8 cellular contexts compared by ENCODE assay signal in genomic region chr16:71645450-71645849, GRCh38. TPM values are rescaled to one million over a fixed set of nuclear protein-coding genes. Genes with fewer than 3 reads are reported as not detected.
A peak's percentile ranks its signal among the peaks of the same experiment; 100 is the strongest.
DNase-seq lines count a peak whose midpoint lies in the region; ATAC-seq and TF ChIP-seq lines count a peak whose summit lies in the region.

No MANE protein-coding gene starts in this region.

- H3K27ac Mint-ChIP-seq in CD8-positive, alpha-beta T cell = no peak overlapping the region

- H2AK5ac ChIP-seq in neuronal stem cell (ENCODE audit: low read depth, low read length) = no peak overlapping the region

- H2BK15ac ChIP-seq in neuronal stem cell (ENCODE audit: low read length) = no peak overlapping the region

- no CpG with 5 or more reads among the region's 4 CpGs for WGBS in neuronal stem cell (ENCODE audit: extremely low coverage in 2 of 2, insufficient read length in 2 of 2, insufficient replicate concordance in 1 of 2), 2 donors
- WGBS in testis, 2 donors = 83 to 92% methylated on average over 4 of the region's 4 CpGs

- H2AFZ ChIP-seq in PC-9 (no peak overlapping the region), neuronal stem cell (ENCODE audit: low read length) (no peak overlapping the region)

- no peak overlapping the region for H3K4me3 Mint-ChIP-seq in CD8-positive, alpha-beta T cell

- BruUV-seq in PC-9 (replicated peaks; lab: Mats Ljungman, UMichigan) = no TSS peak

- H3K4me3 ChIP-seq in CD8-positive, alpha-beta T cell (ENCODE audit: low read depth, low read length) = no peak overlapping the region
- no peak overlapping the region for H3K4me3 ChIP-seq in PC-9
- no peak overlapping the region for H3K4me3 ChIP-seq in fibroblast of villous mesenchyme (ENCODE audit: low read depth, low read length)
- no peak overlapping the region for H3K4me3 ChIP-seq in neuronal stem cell (ENCODE audit: low read length in 2 of 2)
- H3K4me3 ChIP-seq in testis = no peak overlapping the region

- H3K79me1 ChIP-seq in neuronal stem cell (ENCODE audit: low read depth, low read length) = no peaks in the 10 kb centered on the region

- POLR2A ChIA-PET in CD8-positive, alpha-beta T cell (lab: Charles Lee) = no interaction called here
- POLR2A ChIA-PET in PC-9 (lab: Charles Lee; ENCODE audit: unreplicated experiment) = no interaction called here

- H3K27ac ChIP-seq in CD8-positive, alpha-beta T cell (ENCODE audit: low read depth, low read length) = no peak overlapping the region
- H3K27ac ChIP-seq in PC-9 = no peak overlapping the region
- H3K27ac ChIP-seq in neuronal stem cell (replicated peaks; ENCODE audit: low read length) = no peak overlapping the region
- no peak overlapping the region for H3K27ac ChIP-seq in testis

- no peak overlapping the region for H3K14ac ChIP-seq in neuronal stem cell (ENCODE audit: low read length)

- H4K20me1 ChIP-seq in PC-9 (ENCODE audit: insufficient read depth) = no peaks in the 10 kb centered on the region

- H3K79me2 ChIP-seq in PC-9 (ENCODE audit: low read depth) = no peaks in the 10 kb centered on the region

- no peak for TF ChIP-seq POLR2A in testis (IDR thresholded peaks at IDR 0.05)

- H4K91ac ChIP-seq in neuronal stem cell (ENCODE audit: low read depth, low read length, poor library complexity) = no peak overlapping the region

- no peak overlapping the region for H3K23ac ChIP-seq in neuronal stem cell (ENCODE audit: low read depth, low read length, poor library complexity)

- H4K8ac ChIP-seq in neuronal stem cell (ENCODE audit: low read depth, low read length) = no peak overlapping the region

- H3F3A ChIP-seq in PC-9 (ENCODE audit: insufficient read depth, low read depth) = peaks cover 5% of the 10 kb centered on the region; the same call in 1 of the 2 replicates

- H3K27me3 Mint-ChIP-seq in CD8-positive, alpha-beta T cell (ENCODE audit: low read depth) = no peaks in the 10 kb centered on the region

- H3K9me3 Mint-ChIP-seq in CD8-positive, alpha-beta T cell = no peaks in the 10 kb centered on the region

- no peaks in the 10 kb centered on the region for H3K4me1 Mint-ChIP-seq in CD8-positive, alpha-beta T cell (ENCODE audit: low read depth)

- no peaks in the 10 kb centered on the region for H3K9me3 ChIP-seq in CD8-positive, alpha-beta T cell (ENCODE audit: low read length)
- H3K9me3 ChIP-seq in PC-9 (ENCODE audit: insufficient read depth, low read depth) (no peaks in the 10 kb centered on the region), neuronal stem cell (replicated peaks in 1 of 2; ENCODE audit: control insufficient read depth in 2 of 2, insufficient read depth in 1 of 2, low read depth in 1 of 2, low read length in 2 of 2) (no peaks in the 10 kb centered on the region), testis (no peaks in the 10 kb centered on the region)

- CTCF ChIA-PET in CD8-positive, alpha-beta T cell (lab: Charles Lee) = interaction anchor here (1.8 kb wide), 1 partner anchor 34 kb away, joined by 5 read pairs; no protein-coding TSS in a partner anchor
- CTCF ChIA-PET in PC-9 (lab: Charles Lee) = no interaction called here

- no peak overlapping the region for H3K4ac ChIP-seq in neuronal stem cell (ENCODE audit: low read length)

- H2BK5ac ChIP-seq in neuronal stem cell (ENCODE audit: low read length) = no peak overlapping the region

- DNase-seq in CD8-positive, alpha-beta T cell = no peak
- DNase-seq in H4 (ENCODE audit: low spot score) (peak; percentile 33), PC-9 (no peak), fibroblast of villous mesenchyme (ENCODE audit: low read depth) (peak; percentile 28), neuronal stem cell (ENCODE audit: low spot score) (no peak), NCI-H774 (lab: John Stamatoyannopoulos, UW) (no peak), testis (no peak)

- intact Hi-C loops in CD8-positive, alpha-beta T cell (cut with DNase I, micrococcal nuclease) = no loop called here
- intact Hi-C loops in PC-9 (cut with micrococcal nuclease; ENCODE audit: unreplicated experiment) (loop anchor here (1.0 kb wide), 1 partner anchor 32 kb away; no protein-coding TSS in a partner anchor), testis (cut with DNase I; ENCODE audit: low total_unique reads) (no loop called here)

- H3K4me1 ChIP-seq in CD8-positive, alpha-beta T cell (ENCODE audit: insufficient read depth, low read length) = no peaks in the 10 kb centered on the region
- 0 out of 2 replicates have a peak, but pooled peaks cover 6% of the 10 kb centered on the region for H3K4me1 ChIP-seq in PC-9 (replicated peaks; ENCODE audit: insufficient read depth)
- H3K4me1 ChIP-seq in neuronal stem cell (ENCODE audit: control insufficient read depth in 2 of 2, insufficient read depth in 1 of 2, low read depth in 1 of 2, low read length in 2 of 2) = no peaks in the 10 kb centered on the region
- no peaks in the 10 kb centered on the region for H3K4me1 ChIP-seq in testis

- no peaks in the 10 kb centered on the region for H3K9me2 ChIP-seq in PC-9 (ENCODE audit: insufficient read depth)

- ATAC-seq in CD8-positive, alpha-beta T cell = peak; percentile 46
- ATAC-seq in HG03521 (IDR thresholded peaks at IDR 0.05; ENCODE audit: unreplicated experiment) = no peak

- no peak for TF ChIP-seq CTCF in CD8-positive, alpha-beta T cell (IDR thresholded peaks at IDR 0.05)
- TF ChIP-seq CTCF in PC-9 (conservative IDR thresholded peaks at IDR 0.05) (peak; percentile 64), fibroblast of villous mesenchyme (IDR thresholded peaks at IDR 0.05; ENCODE audit: insufficient read depth, low read depth, low read length) (peak; percentile 54), testis (IDR thresholded peaks at IDR 0.05) (no peak)

- H2BK120ac ChIP-seq in neuronal stem cell (ENCODE audit: low read depth, low read length) = no peak overlapping the region

- H3K36me3 Mint-ChIP-seq in CD8-positive, alpha-beta T cell = peaks cover 32% of the 10 kb centered on the region

- H3K27me3 ChIP-seq in CD8-positive, alpha-beta T cell (ENCODE audit: insufficient read depth, low read length) = no peaks in the 10 kb centered on the region
- H3K27me3 ChIP-seq in PC-9 (ENCODE audit: insufficient read depth, low read depth) = no peaks in the 10 kb centered on the region
- no peaks in the 10 kb centered on the region for H3K27me3 ChIP-seq in neuronal stem cell (ENCODE audit: control insufficient read depth in 3 of 3, insufficient read depth in 3 of 3, low read depth in 1 of 3, low read length in 3 of 3)
- no peaks in the 10 kb centered on the region for H3K27me3 ChIP-seq in testis

- no peak overlapping the region for H2BK12ac ChIP-seq in neuronal stem cell (ENCODE audit: low read length)

- H3K4me2 ChIP-seq in PC-9 = no peak overlapping the region
- H3K4me2 ChIP-seq in neuronal stem cell (ENCODE audit: insufficient read depth, low read length, poor library complexity, severe bottlenecking) = no peak overlapping the region

- H3K9ac ChIP-seq in neuronal stem cell (ENCODE audit: low read depth, low read length, poor library complexity) = no peak overlapping the region

- H3K18ac ChIP-seq in neuronal stem cell (ENCODE audit: low read length) = no peak overlapping the region

- H3K36me3 ChIP-seq in CD8-positive, alpha-beta T cell (ENCODE audit: insufficient read depth, low read length) = peaks cover 7% of the 10 kb centered on the region
- H3K36me3 ChIP-seq in PC-9 (ENCODE audit: low read depth) = no peaks in the 10 kb centered on the region; the same call in 1 of the 2 replicates
- peaks cover 18 to 57% of the 10 kb centered on the region in 2 donors for H3K36me3 ChIP-seq in neuronal stem cell (replicated peaks in 1 of 2; ENCODE audit: control insufficient read depth in 2 of 2, insufficient read depth in 2 of 2, low read length in 2 of 2)
- H3K36me3 ChIP-seq in testis (ENCODE audit: low read depth, missing control alignments) = no peaks in the 10 kb centered on the region

RNA-seq across cellular contexts. Expression of gene MARVELD3, which starts 19.5 kb away (rescaled TPM):
- not detected for total RNA-seq in CD8-positive, alpha-beta T cell
- not detected in 2 replicates for total RNA-seq in H4 (2014; rRNA removed; shearing (Covaris generic))
- total RNA-seq in PC-9 (2021) (28.5 and 28.6 TPM in 2 replicates), fibroblast of villous mesenchyme (under 0.01 TPM in 1 of 2 replicates, not detected in the other), testis (1 to 10 TPM; 1.3 to 1.6 TPM)
- polyA plus RNA-seq in neuronal stem cell (2013, experiment 1 of 2) = 0.04 TPM
- polyA plus RNA-seq in neuronal stem cell (2013, experiment 2 of 2) = 0.10 TPM
- polyA plus RNA-seq in testis (ENCODE audit: insufficient read depth, low read depth, low replicate concordance) = 1.4 TPM

Comparison
In these comparisons a context has a peak if more than half of its experiments do, and no peak if none do; other contexts are left out.
1. DNase-seq: peak in H4 (single experiment) and fibroblast of villous mesenchyme (single experiment); none in CD8-positive, alpha-beta T cell (0 of 7), PC-9 (0 of 2), neuronal stem cell (single experiment), NCI-H774 (single experiment) and testis (single experiment).
2. CTCF ChIP-seq: peak in PC-9 (single experiment) and fibroblast of villous mesenchyme (single experiment); none in CD8-positive, alpha-beta T cell (single experiment) and testis (0 of 3).
3. RNA of gene MARVELD3, which starts 19.5 kb away (total RNA-seq): 28.5 to 28.6 TPM in PC-9; 1.3 to 1.6 TPM in testis, not detected in CD8-positive, alpha-beta T cell, not detected in H4 and under 0.01 TPM in fibroblast of villous mesenchyme; every median in the first group is over 10 times any median in the second.